19 cellular contexts compared by ENCODE assay signal in genomic region chr22:20758688-20759087, GRCh38. TPM values are rescaled to one million over a fixed set of nuclear protein-coding genes. Genes with fewer than 3 reads are reported as not detected.
DNase-seq lines count a peak whose midpoint lies in the region; ATAC-seq, FAIRE-seq and TF ChIP-seq lines count a peak whose summit lies in the region.
"Had no signal": no experiment of that assay in that cellular context is flagged by ENCODE, and none has a peak within 500 bp of the region (broad histone marks: within the 10 kb centered on the region; RNA-seq: fewer than 3 reads in every experiment).

No MANE protein-coding gene starts in this region.

- no peaks in the 10 kb centered on the region for H4K20me1 ChIP-seq in K562 (replicated peaks; ENCODE audit: control insufficient read depth, insufficient read depth, low read length)

- DNase-seq in ELF-1 (ENCODE audit: low read depth, low spot score) (peak; percentile 18), K562 (ENCODE audit: extremely low read depth in 1 of 4, low spot score in 3 of 4) (peak in 1 of 4 experiments; percentile 64), left lung (no peak), occipital lobe (lab: John Stamatoyannopoulos, UW) (no peak), hypothalamus (lab: John Stamatoyannopoulos, UW) (no peak)
- DNase-seq in Jurkat, Clone E6-1 (ENCODE audit: low read depth, low spot score) = peak; percentile 10
- DNase-seq: activated B cell treated with CpG ODN at 0.5 μM for 24 hours; activated CD8-positive, alpha-beta memory T cell treated with anti-CD3 and anti-CD28 coated beads for 24 hours; NCI-H1930; stimulated activated naive CD8-positive, alpha-beta T cell treated with anti-CD3 and anti-CD28 coated beads, Interleukin-15, Interleukin-2, amounts not matched to agents 100 U/mL and 50 U/mL, for 24 hours; T-cell; upper lobe of left lung had no signal

- H2AFZ ChIP-seq in K562 (ENCODE audit: low read depth, low read length) = no peak overlapping the region

- ATAC-seq in K562 = peak; percentile 86
- ATAC-seq in left lung = peak; percentile 63
- ATAC-seq in GM18498 (IDR thresholded peaks at IDR 0.05; ENCODE audit: unreplicated experiment) = no peak
- no peak for ATAC-seq in stimulated activated memory B cell treated with anti-CD40 and anti-IgM and Interleukin-4, amounts not matched to agents 10 μg/mL and 1 μg/mL and 100 μg/mL, for 72 hours
- ATAC-seq: activated T-helper 17 cell treated with anti-CD3 and anti-CD28 coated beads, Interleukin-2, amount 50 U/mL, for 72 hours; stimulated activated naive CD8-positive, alpha-beta T cell treated with anti-CD3 and anti-CD28 coated beads, Interleukin-15, Interleukin-2, amounts not matched to agents 100 U/mL and 50 U/mL, for 24 hours; T-cell had no signal

- peaks cover 36% of the 10 kb centered on the region for H3K36me3 ChIP-seq in K562 (ENCODE audit: control insufficient read depth, insufficient read depth, low read length)
- peaks cover 7 to 82% of the 10 kb centered on the region in 2 donors for H3K36me3 ChIP-seq in left lung

- POLR2A ChIA-PET in K562 (lab: Yijun Ruan, JAX) = interaction anchor here (0.5 to 3.9 kb wide), 8 partner anchors 9 to 1405 kb away, joined by 3 to 27 read pairs (median 4); partner anchors contain the start of gene SERPIND1

- H3K36me3 Mint-ChIP-seq in stimulated activated memory B cell treated with anti-CD40 and anti-IgM and Interleukin-4, amounts not matched to agents 10 μg/mL and 1 μg/mL and 100 μg/mL, for 72 hours = peaks cover 43% of the 10 kb centered on the region

- in situ Hi-C loops in K562 (cut with MboI) = no loop called here

- H3K4me1 ChIP-seq in K562 (replicated peaks in 1 of 2; ENCODE audit: control insufficient read depth in 2 of 2, insufficient read depth in 2 of 2, low read length in 2 of 2) = no peaks in the 10 kb centered on the region
- H3K4me1 ChIP-seq in left lung = no peaks in the 10 kb centered on the region
- H3K4me1 ChIP-seq: upper lobe of left lung had no signal

- no peaks in the 10 kb centered on the region for H3K27me3 Mint-ChIP-seq in stimulated activated memory B cell treated with anti-CD40 and anti-IgM and Interleukin-4, amounts not matched to agents 10 μg/mL and 1 μg/mL and 100 μg/mL, for 72 hours
- H3K27me3 Mint-ChIP-seq: activated B cell treated with CpG ODN at 0.5 μM for 24 hours; activated T-helper 17 cell treated with anti-CD3 and anti-CD28 coated beads, Interleukin-2, amount 50 U/mL, for 72 hours; T-cell had no signal

- H3K4me3 Mint-ChIP-seq in stimulated activated memory B cell treated with anti-CD40 and anti-IgM and Interleukin-4, amounts not matched to agents 10 μg/mL and 1 μg/mL and 100 μg/mL, for 72 hours = no peak overlapping the region
- H3K4me3 Mint-ChIP-seq: activated B cell treated with CpG ODN at 0.5 μM for 24 hours; activated T-helper 17 cell treated with anti-CD3 and anti-CD28 coated beads, Interleukin-2, amount 50 U/mL, for 72 hours; T-cell had no signal

- H3K9me3 ChIP-seq in K562 (replicated peaks; ENCODE audit: control insufficient read depth, insufficient read depth, low read depth, low read length) = no peaks in the 10 kb centered on the region
- H3K9me3 ChIP-seq in left lung = no peaks in the 10 kb centered on the region
- H3K9me3 ChIP-seq: BLaER1 treated with 17β-estradiol and CSF1 and Interleukin-3, amounts not matched to agents 10 nM and 100 nM; upper lobe of left lung had no signal

- FAIRE-seq in K562 (lab: Jason Lieb, UNC) = no peak
- FAIRE-seq: colon had no signal

- BruUV-seq in K562 (replicated peaks; lab: Mats Ljungman, UMichigan) = no TSS peak

- H3K4me1 Mint-ChIP-seq in stimulated activated memory B cell treated with anti-CD40 and anti-IgM and Interleukin-4, amounts not matched to agents 10 μg/mL and 1 μg/mL and 100 μg/mL, for 72 hours = no peaks in the 10 kb centered on the region
- H3K4me1 Mint-ChIP-seq: activated B cell treated with CpG ODN at 0.5 μM for 24 hours; activated T-helper 17 cell treated with anti-CD3 and anti-CD28 coated beads, Interleukin-2, amount 50 U/mL, for 72 hours; T-cell had no signal

- H3K27me3 ChIP-seq in K562 (ENCODE audit: control insufficient read depth in 2 of 2, insufficient read depth in 2 of 2, low read length in 2 of 2) (no peaks in the 10 kb centered on the region), left lung (no peaks in the 10 kb centered on the region)
- H3K27me3 ChIP-seq: BLaER1 treated with 17β-estradiol and CSF1 and Interleukin-3, amounts not matched to agents 10 nM and 100 nM; upper lobe of left lung had no signal

- TF ChIP-seq POLR2A in K562 (conservative IDR thresholded peaks at IDR 0.05) = no peak

- CTCF ChIA-PET in K562 (lab: Yijun Ruan, JAX; ENCODE audit: low intra/inter-chr PET ratio) = interaction anchor here (1.0 to 1.5 kb wide), 3 partner anchors 24 to 128 kb away, joined by 3 to 12 read pairs (median 3); no protein-coding TSS in a partner anchor

- H3K9ac ChIP-seq in K562 (ENCODE audit: insufficient read depth in 1 of 2, low read depth in 2 of 2, low read length in 2 of 2) = no peak overlapping the region
- H3K9ac ChIP-seq: BLaER1 treated with 17β-estradiol and CSF1 and Interleukin-3, amounts not matched to agents 10 nM and 100 nM had no signal

- H3K9me3 Mint-ChIP-seq in stimulated activated memory B cell treated with anti-CD40 and anti-IgM and Interleukin-4, amounts not matched to agents 10 μg/mL and 1 μg/mL and 100 μg/mL, for 72 hours = no peaks in the 10 kb centered on the region
- H3K9me3 Mint-ChIP-seq: activated B cell treated with CpG ODN at 0.5 μM for 24 hours; activated T-helper 17 cell treated with anti-CD3 and anti-CD28 coated beads, Interleukin-2, amount 50 U/mL, for 72 hours; T-cell had no signal

- H3K9me1 ChIP-seq in K562 (ENCODE audit: control insufficient read depth, insufficient read depth, low read length) = no peaks in the 10 kb centered on the region

- TF ChIP-seq CTCF in K562 (IDR thresholded peaks at IDR 0.05 in 2 of 3, conservative IDR thresholded peaks at IDR 0.05 in 1 of 3; ENCODE audit: insufficient read depth in 2 of 3, low read depth in 1 of 3, low read length in 3 of 3) (peak; percentile 64 to 76 (median 75)), left lung (IDR thresholded peaks at IDR 0.05) (no peak)

- no peak overlapping the region for H3K4me2 ChIP-seq in K562 (ENCODE audit: insufficient read depth, low read length)
- H3K4me2 ChIP-seq: BLaER1 treated with 17β-estradiol and CSF1 and Interleukin-3, amounts not matched to agents 10 nM and 100 nM had no signal

- TF ChIP-seq EP300 in K562 (IDR thresholded peaks at IDR 0.05; ENCODE audit: low read length) = no peak

- no peaks in the 10 kb centered on the region for H3K79me2 ChIP-seq in K562 (ENCODE audit: control insufficient read depth, insufficient read depth, low read length)

- TF ChIP-seq RAD21 in K562 (CRISPR knock-in tag; conservative IDR thresholded peaks at IDR 0.05 in 1 of 2, IDR thresholded peaks at IDR 0.05 in 1 of 2) = peak in 1 of 2 experiments; percentile 59; a peak in 2 of 4 replicates

- WGBS in K562 (ENCODE audit: insufficient coverage, low coverage, missing lambda C conversion rate) = 89% methylated on average over 2 of the region's 2 CpGs

- H3K4me3 ChIP-seq in Jurkat, Clone E6-1 (ENCODE audit: low read length) = no peak overlapping the region
- no peak overlapping the region for H3K4me3 ChIP-seq in K562
- H3K4me3 ChIP-seq in left lung = no peak overlapping the region
- H3K4me3 ChIP-seq: BLaER1 treated with 17β-estradiol and CSF1 and Interleukin-3, amounts not matched to agents 10 nM and 100 nM; upper lobe of left lung had no signal

- H3K27ac ChIP-seq in K562 (ENCODE audit: extremely low read depth, low read depth, low read length) (no peak overlapping the region), left lung (no peak overlapping the region)
- H3K27ac ChIP-seq: BLaER1 treated with 17β-estradiol and CSF1 and Interleukin-3, amounts not matched to agents 10 nM and 100 nM; upper lobe of left lung had no signal

- intact Hi-C loops in K562 (cut with micrococcal nuclease) = loop anchor here (1.0 kb wide), 1 partner anchor 26 kb away; no protein-coding TSS in a partner anchor
- intact Hi-C loops in left lung (cut with DNase I) = no loop called here

- no peak overlapping the region for H3K27ac Mint-ChIP-seq in stimulated activated memory B cell treated with anti-CD40 and anti-IgM and Interleukin-4, amounts not matched to agents 10 μg/mL and 1 μg/mL and 100 μg/mL, for 72 hours
- H3K27ac Mint-ChIP-seq: activated B cell treated with CpG ODN at 0.5 μM for 24 hours; activated T-helper 17 cell treated with anti-CD3 and anti-CD28 coated beads, Interleukin-2, amount 50 U/mL, for 72 hours; T-cell had no signal

RNA-seq across cellular contexts. Expression of gene SERPIND1, which starts 15.2 kb away (rescaled TPM):
- not detected for polyA plus RNA-seq in Jurkat, Clone E6-1 (2012; ENCODE audit: insufficient read depth, insufficient read length)
- total RNA-seq in K562 (2011; cell fraction: chromatin; rRNA removed; ENCODE audit: low replicate concordance) = not detected in 2 replicates
- total RNA-seq in K562 (2011; cell fraction: nucleolus; rRNA removed) = not detected in 2 replicates
- total RNA-seq in K562 (2011; cell fraction: nucleoplasm; rRNA removed) = not detected in 2 replicates
- total RNA-seq in K562 (2014; rRNA removed) = not detected in 2 replicates
- total RNA-seq in K562 (2014; rRNA removed; fragmentation: Illumina TruSeq; extraction: Trizol) = not detected in 2 replicates
- not detected in 2 replicates for total RNA-seq in K562 (2015; rRNA removed; fragmentation: Illumina TruSeq; extraction: Trizol)
- 0.09 and 0.22 TPM in 2 replicates for total RNA-seq in K562 (2021)
- not detected in 2 replicates for polyA plus RNA-seq in K562 (2011; rRNA removed)
- polyA plus RNA-seq in K562 (2011; cell fraction: cytosol; rRNA removed) = not detected in 2 replicates
- not detected in 2 replicates for polyA plus RNA-seq in K562 (2011; cell fraction: nucleus; rRNA removed)
- polyA plus RNA-seq in K562 (2012) = 0.11 and 0.16 TPM in 2 replicates
- polyA plus RNA-seq in K562 (2014; fragmentation: Illumina TruSeq; extraction: Trizol) = not detected in 2 replicates
- under 1 TPM; 0.04 to 0.11 TPM for polyA plus RNA-seq in K562 (2014; fragmentation: Nextera tagmentation; extraction: Ambion mirVana)
- polyA plus RNA-seq in K562 (2014; rRNA removed) = not detected in 2 replicates
- polyA minus RNA-seq in K562 (2011; rRNA and poly(A)+ RNA removed) = not detected in 2 replicates
- polyA minus RNA-seq in K562 (2011; cell fraction: cytosol; rRNA and poly(A)+ RNA removed) = 1.0 TPM in 1 of 2 replicates, not detected in the other
- polyA minus RNA-seq in K562 (2011; cell fraction: nucleus; rRNA and poly(A)+ RNA removed) = not detected in 2 replicates
- total RNA-seq in left lung = 1 to 10 TPM in 1 of 2 donors, under 1 TPM in 1; 0.50 to 3.5 TPM
- total RNA-seq in occipital lobe = 2.7 TPM
- total RNA-seq: activated B cell treated with CpG ODN at 0.5 μM for 24 hours, renal cortical epithelial cell had no signal
- polyA plus RNA-seq: neural cell had no signal

Comparison
In these comparisons a context has a peak if more than half of its experiments do, and no peak if none do; other contexts are left out.
1. DNase-seq: peak in ELF-1 (single experiment) and Jurkat, Clone E6-1 (single experiment); none in left lung (0 of 2), occipital lobe (single experiment) and hypothalamus (0 of 51).
2. ATAC-seq: peak in K562 (single experiment) and left lung (single experiment); none in GM18498 (single experiment) and stimulated activated memory B cell treated with anti-CD40 and anti-IgM and Interleukin-4, amounts not matched to agents 10 μg/mL and 1 μg/mL and 100 μg/mL, for 72 hours (single experiment).
3. CTCF ChIP-seq: peak in K562 (3 of 3); none in left lung (0 of 2).